14 cellular contexts compared by ENCODE assay signal in genomic region chr9:36214571-36214970, GRCh38. TPM values are rescaled to one million over a fixed set of nuclear protein-coding genes. Genes with fewer than 3 reads are reported as not detected.
A peak's percentile ranks its signal among the peaks of the same experiment; 100 is the strongest.
DNase-seq lines count a peak whose midpoint lies in the region; ATAC-seq and TF ChIP-seq lines count a peak whose summit lies in the region.
"Had no signal": no experiment of that assay in that cellular context is flagged by ENCODE, and none has a peak within 500 bp of the region (broad histone marks: within the 10 kb centered on the region; RNA-seq: fewer than 3 reads in every experiment).

No MANE protein-coding gene starts in this region.

- H3K36me3 Mint-ChIP-seq in endodermal cell (ENCODE audit: low read depth): peaks cover 62% of the 10 kb centered on the region

- intact Hi-C loops in heart right ventricle (cut with DNase I): no loop called here
- intact Hi-C loops in cardiac septum (cut with DNase I): no loop called here

- no peaks in the 10 kb centered on the region for H3K27me3 Mint-ChIP-seq in endodermal cell (ENCODE audit: insufficient read depth)
- H3K27me3 Mint-ChIP-seq: central memory CD8-positive, alpha-beta T cell had no signal

- H3K9me3 ChIP-seq in heart right ventricle (no peaks in the 10 kb centered on the region), endodermal cell (ENCODE audit: control insufficient read depth, low read length) (no peaks in the 10 kb centered on the region), mesodermal cell (ENCODE audit: control insufficient read depth, low read length) (no peaks in the 10 kb centered on the region)

- peaks cover 22% of the 10 kb centered on the region for H3K4me1 Mint-ChIP-seq in endodermal cell

- H3K4me3 ChIP-seq in heart right ventricle (no peak overlapping the region), endodermal cell (ENCODE audit: low read length) (no peak overlapping the region), mesodermal cell (ENCODE audit: extremely low read depth, insufficient read depth, low read length, poor library complexity, severe bottlenecking) (no peak overlapping the region)

- peaks cover 0 to 94% (median 25%) of the 10 kb centered on the region in 9 donors for H3K36me3 ChIP-seq in heart right ventricle
- H3K36me3 ChIP-seq in endodermal cell (ENCODE audit: control insufficient read depth, insufficient read depth, low read length): peaks cover 80% of the 10 kb centered on the region
- peaks cover 81% of the 10 kb centered on the region for H3K36me3 ChIP-seq in mesodermal cell (ENCODE audit: control insufficient read depth, insufficient read depth, low read length)

- no peaks in the 10 kb centered on the region for H3K9me3 Mint-ChIP-seq in endodermal cell
- H3K9me3 Mint-ChIP-seq: central memory CD8-positive, alpha-beta T cell had no signal

- H3K27me3 ChIP-seq in heart right ventricle: no peaks in the 10 kb centered on the region
- H3K27me3 ChIP-seq in endodermal cell (ENCODE audit: control insufficient read depth, insufficient read depth, low read length, poor library complexity, severe bottlenecking): no peaks in the 10 kb centered on the region
- H3K27me3 ChIP-seq: foreskin keratinocyte had no signal

- peak in 7 of 8 donors; percentile 21 to 55 (median 45) for ATAC-seq in heart right ventricle
- no peak for ATAC-seq in HG02973 (IDR thresholded peaks at IDR 0.05; ENCODE audit: unreplicated experiment)
- ATAC-seq: foreskin keratinocyte had no signal

- peak overlapping the region in 8 of 10 donors; percentile 11 to 87 (median 56) for H3K27ac ChIP-seq in heart right ventricle
- peak overlapping the region; percentile 24 for H3K27ac ChIP-seq in endodermal cell (ENCODE audit: low read depth, low read length)
- H3K27ac ChIP-seq in mesodermal cell (ENCODE audit: low read depth, low read length, severe bottlenecking): peak overlapping the region; percentile 65
- H3K27ac ChIP-seq: foreskin keratinocyte had no signal

- in situ Hi-C loops in ACHN (cut with HindIII; ENCODE audit: low pct_ligation_motif_present, low pct_unique_long_range_greater_than_20kb, low sequenced_read_pairs): loop anchor here (25.0 kb wide), 1 partner anchor 148 kb away; no protein-coding TSS in a partner anchor
- in situ Hi-C loops in GM13976 (cut with MboI; ENCODE audit: low sequenced_read_pairs, unreplicated experiment): no loop called here

- DNase-seq in heart right ventricle (no peak), cardiac septum (ENCODE audit: low spot score) (no peak), endodermal cell (no peak), ACHN (no peak), GM13976 (ENCODE audit: low spot score) (no peak), NCI-H187 (lab: John Stamatoyannopoulos, UW) (no peak)
- DNase-seq: foreskin keratinocyte, GOT3, kidney glomerular epithelial cell, NCI-H2171 treated with DMSO at 0.1 percent for 48 hours, OCI-M1 had no signal

- no peak overlapping the region for H3K4me3 Mint-ChIP-seq in endodermal cell
- H3K4me3 Mint-ChIP-seq: central memory CD8-positive, alpha-beta T cell had no signal

- H3K4me1 ChIP-seq in heart right ventricle (peaks cover 18 to 87% (median 65%) of the 10 kb centered on the region in 9 donors), endodermal cell (ENCODE audit: control insufficient read depth, insufficient read depth, low read length) (peaks cover 13% of the 10 kb centered on the region), mesodermal cell (ENCODE audit: control insufficient read depth, insufficient read depth, low read length, poor library complexity, severe bottlenecking) (peaks cover 2% of the 10 kb centered on the region)
- H3K4me1 ChIP-seq: foreskin keratinocyte had no signal

- TF ChIP-seq CTCF in heart right ventricle (IDR thresholded peaks at IDR 0.05): no peak
- TF ChIP-seq CTCF in endodermal cell (conservative IDR thresholded peaks at IDR 0.05): no peak
- no peak for TF ChIP-seq CTCF in GM13976 (IDR thresholded peaks at IDR 0.05; ENCODE audit: borderline replicate concordance, control extremely low read depth, extremely low read depth, insufficient read depth, missing control alignments)

- no peak overlapping the region for H3K27ac Mint-ChIP-seq in endodermal cell

- no peak overlapping the region for H3K9ac ChIP-seq in endodermal cell (ENCODE audit: extremely low read depth, low read length, poor library complexity, severe bottlenecking)

RNA-seq across cellular contexts. Expression of gene CLTA, which starts 23.9 kb away (rescaled TPM):
- 10 to 100 TPM; 44.5 to 80.4 (median 48.8) TPM for total RNA-seq in heart right ventricle
- 100 to 1,000 TPM in 1 of 2 donors, 10 to 100 TPM in 1; 34.3 to 138 TPM for polyA plus RNA-seq in heart right ventricle
- 58.3 TPM for total RNA-seq in cardiac septum
- total RNA-seq in endodermal cell: 100 to 1,000 TPM; 221 to 240 TPM
- polyA plus RNA-seq in endodermal cell (2013, experiment 1 of 2): 227 TPM
- 229 TPM for polyA plus RNA-seq in endodermal cell (2013, experiment 2 of 2)
- polyA plus RNA-seq in mesodermal cell (2013, experiment 1 of 2): 290 TPM
- polyA plus RNA-seq in mesodermal cell (2013, experiment 2 of 2): 289 TPM

RNA-seq across cellular contexts. Expression of gene GNE, which starts 43.7 kb away (rescaled TPM):
- total RNA-seq in heart right ventricle: 10 to 100 TPM; 10.1 to 14.9 (median 12.5) TPM
- 1 to 10 TPM; 4.0 to 7.6 TPM for polyA plus RNA-seq in heart right ventricle
- 13.5 TPM for total RNA-seq in cardiac septum
- total RNA-seq in endodermal cell: 1 to 10 TPM; 5.6 to 7.0 TPM
- 15.8 TPM for polyA plus RNA-seq in endodermal cell (2013, experiment 1 of 2)
- polyA plus RNA-seq in endodermal cell (2013, experiment 2 of 2): 16.1 TPM
- 17.7 TPM for polyA plus RNA-seq in mesodermal cell (2013, experiment 1 of 2)
- 16.6 TPM for polyA plus RNA-seq in mesodermal cell (2013, experiment 2 of 2)

RNA-seq across cellular contexts. Expression of gene CCIN, which starts 45.4 kb away (rescaled TPM):
- total RNA-seq in heart right ventricle (under 1 TPM in 1 of 10 donors, not detected in 9; 0.15 TPM), cardiac septum (0.16 TPM), endodermal cell (under 1 TPM; 0.18 to 0.35 TPM)
- polyA plus RNA-seq in heart right ventricle: under 1 TPM in 1 of 2 donors, not detected in 1; 0.12 TPM
- not detected for polyA plus RNA-seq in endodermal cell (2013, experiment 1 of 2)
- polyA plus RNA-seq in endodermal cell (2013, experiment 2 of 2): not detected
- 0.22 TPM for polyA plus RNA-seq in mesodermal cell (2013, experiment 1 of 2)
- polyA plus RNA-seq in mesodermal cell (2013, experiment 2 of 2): 0.20 TPM
- total RNA-seq: foreskin keratinocyte had no signal
